In genomic region chr15:41941644-41942415, GRCh38 we compare ENCODE assay signal across 12 cellular contexts. TPM values are rescaled to one million over a fixed set of nuclear protein-coding genes. Genes with fewer than 3 reads are reported as not detected.
A peak's percentile ranks its signal among the peaks of the same experiment; 100 is the strongest.
DNase-seq lines count a peak whose midpoint lies in the region; ATAC-seq and TF ChIP-seq lines count a peak whose summit lies in the region.
"Had no signal": no experiment of that assay in that cellular context is flagged by ENCODE, and none has a peak within 500 bp of the region (broad histone marks: within the 10 kb centered on the region; RNA-seq: fewer than 3 reads in every experiment).

No MANE protein-coding gene starts in this region.

- H3K27ac ChIP-seq in heart left ventricle (peak overlapping the region; percentile 26 to 88 (median 58)), SJCRH30 (peak overlapping the region; percentile 94), esophagus squamous epithelium (peak overlapping the region; percentile 44 to 87 (median 70)), suprapubic skin (no peak overlapping the region), dorsolateral prefrontal cortex (no peak overlapping the region), GM23248 (no peak overlapping the region)
- H3K27ac ChIP-seq: upper lobe of left lung had no signal

- no peak overlapping the region for H3K4me2 ChIP-seq in GM23248 (ENCODE audit: unreplicated experiment)

- no peaks in the 10 kb centered on the region for H4K20me1 ChIP-seq in GM23248 (ENCODE audit: insufficient read depth)

- H3K4me3 ChIP-seq in heart left ventricle, result no peak overlapping the region
- no peak overlapping the region for H3K4me3 ChIP-seq in SJCRH30
- H3K4me3 ChIP-seq in esophagus squamous epithelium, result no peak overlapping the region
- H3K4me3 ChIP-seq in suprapubic skin, result no peak overlapping the region
- H3K4me3 ChIP-seq in dorsolateral prefrontal cortex, result no peak overlapping the region
- H3K4me3 ChIP-seq in GM23248, result no peak overlapping the region
- H3K4me3 ChIP-seq: upper lobe of left lung had no signal

- H3K36me3 ChIP-seq in heart left ventricle (peaks cover 0 to 72% (median 21%) of the 10 kb centered on the region in 9 donors), SJCRH30 (peaks cover 23% of the 10 kb centered on the region), esophagus squamous epithelium (peaks cover 0 to 32% (median 0%) of the 10 kb centered on the region in 3 donors), suprapubic skin (peaks cover 15% of the 10 kb centered on the region), GM23248 (ENCODE audit: low read depth) (no peaks in the 10 kb centered on the region)

- intact Hi-C loops in heart left ventricle (cut with DNase I) (no loop called here), left cardiac atrium (cut with DNase I) (no loop called here), esophagus squamous epithelium (cut with DNase I) (no loop called here), dorsolateral prefrontal cortex (cut with DNase I) (no loop called here)

- H3K9me3 ChIP-seq in heart left ventricle, result no peaks in the 10 kb centered on the region
- no peaks in the 10 kb centered on the region for H3K9me3 ChIP-seq in SJCRH30 (replicated peaks)
- H3K9me3 ChIP-seq in esophagus squamous epithelium, result no peaks in the 10 kb centered on the region
- no peaks in the 10 kb centered on the region for H3K9me3 ChIP-seq in suprapubic skin
- H3K9me3 ChIP-seq in GM23248 (ENCODE audit: low read depth), result no peaks in the 10 kb centered on the region
- H3K9me3 ChIP-seq: upper lobe of left lung had no signal

- H3F3A ChIP-seq in GM23248 (ENCODE audit: insufficient read depth), result peaks cover 34% of the 10 kb centered on the region

- no peaks in the 10 kb centered on the region for H3K9me2 ChIP-seq in GM23248 (ENCODE audit: insufficient read depth)

- no peak for DNase-seq in heart left ventricle
- DNase-seq in left cardiac atrium, result no peak
- DNase-seq in SJCRH30, result no peak
- no peak for DNase-seq in esophagus squamous epithelium (lab: John Stamatoyannopoulos, UW)
- DNase-seq in suprapubic skin (ENCODE audit: low spot score in 2 of 2), result peak; percentile 44 to 47
- no peak for DNase-seq in dorsolateral prefrontal cortex
- DNase-seq in GM23248, result no peak
- DNase-seq: activated naive CD8-positive, alpha-beta T cell treated with anti-CD3 and anti-CD28 coated beads, Interleukin-2, amount 50 U/mL, for 24 hours; DMS 273 treated with DMSO at 0.1 percent for 48 hours; stimulated activated CD8-positive, alpha-beta memory T cell treated with anti-CD3 and anti-CD28 coated beads, Interleukin-4, amount 100 ng/mL, for 48 hours; upper lobe of left lung had no signal

- TF ChIP-seq CTCF in heart left ventricle (IDR thresholded peaks at IDR 0.05) (no peak), esophagus squamous epithelium (IDR thresholded peaks at IDR 0.05) (no peak), suprapubic skin (IDR thresholded peaks at IDR 0.05) (no peak), dorsolateral prefrontal cortex (IDR thresholded peaks at IDR 0.05 in 54 of 56, conservative IDR thresholded peaks at IDR 0.05 in 2 of 56; ENCODE audit: low read depth in 1 of 56, partially characterized antibody in 56 of 56) (no peak)

- H3K4me1 ChIP-seq in heart left ventricle, result peaks cover 9 to 93% (median 77%) of the 10 kb centered on the region in 12 donors
- H3K4me1 ChIP-seq in SJCRH30, result peaks cover 68% of the 10 kb centered on the region
- peaks cover 5 to 100% (median 37%) of the 10 kb centered on the region in 3 donors for H3K4me1 ChIP-seq in esophagus squamous epithelium
- peaks cover 30% of the 10 kb centered on the region for H3K4me1 ChIP-seq in suprapubic skin
- peaks cover 38% of the 10 kb centered on the region for H3K4me1 ChIP-seq in GM23248 (ENCODE audit: insufficient read depth)

- no peak for ATAC-seq in heart left ventricle
- no peak for ATAC-seq in left cardiac atrium
- no peak for ATAC-seq in HG02870 (IDR thresholded peaks at IDR 0.05; ENCODE audit: unreplicated experiment)
- ATAC-seq: activated naive CD8-positive, alpha-beta T cell treated with anti-CD3 and anti-CD28 coated beads, Interleukin-2, amount 50 U/mL, for 24 hours had no signal

- H3K27me3 ChIP-seq in heart left ventricle, result no peaks in the 10 kb centered on the region
- H3K27me3 ChIP-seq in SJCRH30, result no peaks in the 10 kb centered on the region
- H3K27me3 ChIP-seq in esophagus squamous epithelium, result no peaks in the 10 kb centered on the region
- H3K27me3 ChIP-seq in suprapubic skin, result no peaks in the 10 kb centered on the region
- H3K27me3 ChIP-seq in dorsolateral prefrontal cortex, result no peaks in the 10 kb centered on the region
- H3K27me3 ChIP-seq in GM23248 (replicated peaks; ENCODE audit: insufficient read depth), result no peaks in the 10 kb centered on the region
- H3K27me3 ChIP-seq: upper lobe of left lung had no signal

- H3K79me2 ChIP-seq in GM23248 (ENCODE audit: insufficient read depth), result peaks cover 27% of the 10 kb centered on the region

- TF ChIP-seq POLR2A in heart left ventricle (IDR thresholded peaks at IDR 0.05) (no peak), esophagus squamous epithelium (IDR thresholded peaks at IDR 0.05) (no peak), suprapubic skin (IDR thresholded peaks at IDR 0.05) (no peak)

- H3K9ac ChIP-seq in GM23248, result no peak overlapping the region

- 68 to 83% (median 74%) methylated on average over 22 of the region's 22 CpGs for WGBS in heart left ventricle, 4 donors
- WGBS in esophagus squamous epithelium, 2 donors, result 46 to 58% methylated on average over 18 of the region's 22 CpGs
- 87% methylated on average over 22 of the region's 22 CpGs for WGBS in suprapubic skin
- WGBS in GM23248 (ENCODE audit: low coverage in 1 of 2, low lambda C conversion rate in 2 of 2, missing lambda C conversion rate in 2 of 2), 2 experiments, result 94% methylated on average over 20 to 22 of the region's 22 CpGs

- TF ChIP-seq EP300 in suprapubic skin (IDR thresholded peaks at IDR 0.05), result no peak

- no peak overlapping the region for H2AFZ ChIP-seq in GM23248

- in situ Hi-C loops in GM23248 (cut with MboI), result no loop called here

RNA-seq across cellular contexts. Expression of gene EHD4, which starts 30.5 kb away (rescaled TPM):
- 10 to 100 TPM; 28.2 to 70.8 (median 43.9) TPM for total RNA-seq in heart left ventricle
- 10 to 100 TPM; 25.6 to 46.5 TPM for polyA plus RNA-seq in heart left ventricle
- total RNA-seq in left cardiac atrium, result 10 to 100 TPM; 34.0 to 42.1 TPM
- total RNA-seq in SJCRH30 (2014; rRNA removed; shearing (Covaris generic)), result 20.8 TPM in 2 replicates
- 10 to 100 TPM; 25.4 to 45.3 (median 27.8) TPM for total RNA-seq in esophagus squamous epithelium
- total RNA-seq in suprapubic skin, result 10 to 100 TPM; 16.0 to 31.4 (median 20.9) TPM
- 10 to 100 TPM in 1 of 120 experiments, 1 to 10 TPM in 119; 3.6 to 11.6 (median 6.1) TPM for total RNA-seq in dorsolateral prefrontal cortex
- total RNA-seq in GM23248 (2014; rRNA removed; shearing (Covaris generic)), result 15.9 and 17.7 TPM in 2 replicates
- 18.7 and 21.0 TPM in 2 replicates for polyA plus RNA-seq in GM23248 (2016; fragmentation: Nextera tagmentation; extraction: Ambion mirVana)

RNA-seq across cellular contexts. Expression of gene SPTBN5, which starts 48.0 kb away (rescaled TPM):
- total RNA-seq in heart left ventricle, result 1 to 10 TPM in 8 of 9 donors, under 1 TPM in 1; 0.31 to 5.6 (median 1.7) TPM
- 1 to 10 TPM; 1.3 to 3.2 TPM for polyA plus RNA-seq in heart left ventricle
- 1 to 10 TPM; 1.7 to 2.5 TPM for total RNA-seq in left cardiac atrium
- 0.38 and 0.55 TPM in 2 replicates for total RNA-seq in SJCRH30 (2014; rRNA removed; shearing (Covaris generic))
- total RNA-seq in esophagus squamous epithelium, result 1 to 10 TPM; 1.9 to 4.4 (median 3.4) TPM
- total RNA-seq in suprapubic skin, result 1 to 10 TPM; 1.3 to 3.4 (median 2.8) TPM
- 1 to 10 TPM in 119 of 120 experiments, under 1 TPM in 1; 0.91 to 8.8 (median 3.1) TPM for total RNA-seq in dorsolateral prefrontal cortex
- 0.11 and 0.25 TPM in 2 replicates for total RNA-seq in GM23248 (2014; rRNA removed; shearing (Covaris generic))
- polyA plus RNA-seq in GM23248 (2016; fragmentation: Nextera tagmentation; extraction: Ambion mirVana), result 0.03 TPM in 1 of 2 replicates, not detected in the other

Comparison
In these comparisons a context has a peak if more than half of its experiments do, and no peak if none do; other contexts are left out.
1. DNase-seq: peak in suprapubic skin (2 of 2); none in heart left ventricle (0 of 5), left cardiac atrium (single experiment), SJCRH30 (0 of 2), esophagus squamous epithelium (single experiment), dorsolateral prefrontal cortex (0 of 10) and GM23248 (single experiment).
2. H3K27ac ChIP-seq: peak in heart left ventricle (12 of 12), SJCRH30 (single experiment) and esophagus squamous epithelium (4 of 4); none in suprapubic skin (single experiment), dorsolateral prefrontal cortex (0 of 59) and GM23248 (single experiment).